3 cellular contexts compared by ENCODE assay signal in genomic region chr19:49624967-49625910, GRCh38.
TF ChIP-seq lines count a peak whose summit lies in the region.

No MANE protein-coding gene starts in this region.

TF ChIP-seq in A549, 52 proteins besides CTCF, POLR2A, EP300 and RAD21:
- TF ChIP-seq CBX2 (IDR thresholded peaks at IDR 0.05; ENCODE audit: borderline replicate concordance, low read depth) = no peak
- no peak for TF ChIP-seq USF2 (IDR thresholded peaks at IDR 0.05)
- no peak for TF ChIP-seq ZFP36 (IDR thresholded peaks at IDR 0.05; ENCODE audit: borderline replicate concordance, partially characterized antibody)

TF ChIP-seq in HCT116, 20 proteins besides CTCF, POLR2A, EP300 and RAD21:
- TF ChIP-seq JUND (IDR thresholded peaks at IDR 0.05) (no peak), FOSL1 (IDR thresholded peaks at IDR 0.05; ENCODE audit: low read depth) (no peak)
TF ChIP-seq in HCT116: peak in this region for 0.

TF ChIP-seq in H1, 55 proteins besides CTCF, POLR2A, EP300 and RAD21:
- TF ChIP-seq MAX (IDR thresholded peaks at IDR 0.05) (no peak), BRCA1 (IDR thresholded peaks at IDR 0.05; ENCODE audit: low read depth, low read length) (no peak), EZH2 (IDR thresholded peaks at IDR 0.05; ENCODE audit: low read depth, low read length, severe bottlenecking) (no peak), SRF (IDR thresholded peaks at IDR 0.05; ENCODE audit: low read depth, low read length) (no peak)
